Comparison of ENCODE assay signal across 35 cellular contexts in the genomic region with DNA sequence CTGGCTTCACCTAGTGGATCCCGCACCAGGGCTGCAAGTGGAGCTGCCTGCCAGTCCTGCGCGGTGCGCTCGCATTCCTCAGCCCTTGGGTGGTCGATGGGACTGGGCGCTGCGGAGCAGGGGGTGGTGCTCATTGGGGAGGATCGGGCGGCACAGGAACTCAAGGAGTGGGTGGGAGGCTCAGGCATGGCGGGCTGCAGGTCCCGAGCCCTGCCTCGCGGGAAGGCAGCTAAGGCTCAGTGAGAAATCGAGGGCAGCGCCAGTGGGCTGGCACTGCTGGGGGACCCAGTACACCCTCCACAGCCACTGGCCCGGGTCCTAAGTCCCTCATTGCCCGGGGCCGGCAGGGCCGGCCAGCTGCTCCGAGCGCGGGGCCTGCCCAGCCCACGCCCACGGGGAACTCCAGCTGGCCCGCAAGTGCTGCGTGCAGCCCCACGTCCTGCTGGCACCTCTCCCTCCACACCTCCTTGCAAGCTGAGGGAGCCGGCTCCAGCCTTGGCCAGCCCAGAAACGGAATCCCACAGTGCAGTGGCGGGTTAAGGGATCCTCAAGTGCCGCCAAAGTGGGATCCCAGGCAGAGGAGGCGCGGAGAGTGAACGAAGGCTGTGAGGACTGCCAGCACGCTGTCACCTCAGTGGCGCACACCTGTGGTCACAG.
"Had no signal": no experiment of that assay in that cellular context is flagged by ENCODE, and none has a peak within 500 bp of the region (broad histone marks: within the 10 kb centered on the region; RNA-seq: fewer than 3 reads in every experiment).

No MANE protein-coding gene starts in this region.

- H3K9me3 ChIP-seq: MG63 had no signal

- DNase-seq: Karpas-422, Kasumi-1, MG63, MM.1S, MV-4-11, NCI-H1048, NCI-H1092, NCI-H1092 treated with DMSO at 0.1 percent for 48 hours, NCI-H1105, NCI-H1105 treated with DMSO at 0.1 percent for 48 hours, NCI-H1417, NCI-H1417 treated with DMSO at 0.1 percent for 48 hours, NCI-H1436, NCI-H1436 treated with DMSO at 0.1 percent for 48 hours, NCI-H146, NCI-H1694, NCI-H1694 treated with DMSO at 0.1 percent for 48 hours, NCI-H187, NCI-H187 treated with DMSO at 0.1 percent for 48 hours, NCI-H1930, NCI-H2029, NCI-H2029 treated with DMSO at 0.1 percent for 48 hours, NCI-H2081, NCI-H2081 treated with DMSO at 0.1 percent for 48 hours, NCI-H2107, NCI-H2171, NCI-H2171 treated with DMSO at 0.1 percent for 48 hours, NCI-H2227 treated with DMSO at 0.1 percent for 48 hours, NCI-H226, NCI-H345, NCI-H446, NCI-H446 treated with DMSO at 0.1 percent for 48 hours, NCI-H510A, NCI-H510A treated with DMSO at 0.1 percent for 48 hours, NCI-H524 had no signal

- H3K27me3 ChIP-seq: MG63 had no signal

- H3K36me3 ChIP-seq: MG63 had no signal

- H3K4me3 ChIP-seq: MG63 had no signal
